8 cellular contexts compared by ENCODE assay signal in genomic region chr20:5528719-5529256, GRCh38.
DNase-seq lines count a peak whose midpoint lies in the region; ATAC-seq, FAIRE-seq and TF ChIP-seq lines count a peak whose summit lies in the region.

No MANE protein-coding gene starts in this region.

- DNase-seq in A673 (ENCODE audit: low spot score), result peak; percentile 90
- DNase-seq in NCI-H2196 treated with DMSO at 0.1 percent for 48 hours (lab: John Stamatoyannopoulos, UW; ENCODE audit: unreplicated experiment), result peak; percentile 89
- DNase-seq in mammary epithelial cell, result peak; percentile 74
- peak; percentile 65 for DNase-seq in keratinocyte (ENCODE audit: low read depth, low spot score)
- DNase-seq in stimulated activated CD4-positive, alpha-beta T cell treated with anti-CD3 and anti-CD28 coated beads, Interleukin-2, amount 100 ng/mL, for 24 hours, result peak; percentile 69 to 74

- ATAC-seq in GM18517 (IDR thresholded peaks at IDR 0.05; ENCODE audit: unreplicated experiment) (peak; percentile 80), HG03159 (IDR thresholded peaks at IDR 0.05; ENCODE audit: unreplicated experiment) (peak; percentile 69)

- no peaks in the 10 kb centered on the region for H3K9me1 ChIP-seq in keratinocyte (ENCODE audit: control insufficient read depth, extremely low read depth, insufficient read depth, low read length)

- BruUV-seq in A673 (replicated peaks; lab: Mats Ljungman, UMichigan) (no TSS peak), mammary epithelial cell (replicated peaks; lab: Mats Ljungman, UMichigan) (no TSS peak)

- H3K4me1 ChIP-seq in A673 (ENCODE audit: insufficient read depth, low read length, poor library complexity, severe bottlenecking) (no peaks in the 10 kb centered on the region), mammary epithelial cell (ENCODE audit: insufficient read depth, low read length) (no peaks in the 10 kb centered on the region), keratinocyte (ENCODE audit: control insufficient read depth, extremely low read depth, insufficient read depth, low read length) (peaks cover 7% of the 10 kb centered on the region)

- CTCF ChIA-PET in A673 (lab: Charles Lee), result interaction anchor here (0.5 to 2.1 kb wide), 13 partner anchors 197 to 1757 kb away, joined by 3 to 34 read pairs (median 3); partner anchors contain the start of gene MCM8
- CTCF ChIA-PET in mammary epithelial cell (lab: Charles Lee; ENCODE audit: low non-redundant PET), result interaction anchor here (0.7 kb wide), 1 partner anchor 29 kb away, joined by 3 read pairs; no protein-coding TSS in a partner anchor

- H2AFZ ChIP-seq in mammary epithelial cell (ENCODE audit: low read depth, low read length) (no peak overlapping the region), keratinocyte (ENCODE audit: control insufficient read depth, low read length) (no peak overlapping the region)

- H3K4me2 ChIP-seq in mammary epithelial cell (ENCODE audit: insufficient read depth, low read depth, low read length) (no peak overlapping the region), keratinocyte (ENCODE audit: control insufficient read depth, extremely low read depth, insufficient read depth, low read depth, low read length) (no peak overlapping the region)

- H3K9ac ChIP-seq in mammary epithelial cell (ENCODE audit: insufficient read depth, low read length) (no peak overlapping the region), keratinocyte (ENCODE audit: control insufficient read depth, extremely low read depth, insufficient read depth, low read length) (no peak overlapping the region)

- WGBS in mammary epithelial cell (ENCODE audit: low coverage, missing lambda C conversion rate), result 18% methylated on average over 7 of the region's 7 CpGs

- dilution Hi-C loops in mammary epithelial cell (cut with HindIII; ENCODE audit: low sequenced_read_pairs) (no loop called here), keratinocyte (cut with MboI; ENCODE audit: extremely low pct_ligation_motif_present, low sequenced_read_pairs) (no loop called here)

- H4K20me1 ChIP-seq in mammary epithelial cell (ENCODE audit: insufficient read depth, low read length), result no peaks in the 10 kb centered on the region
- no peaks in the 10 kb centered on the region for H4K20me1 ChIP-seq in keratinocyte (ENCODE audit: control insufficient read depth, extremely low read depth, insufficient read depth, low read length)

- H3K9me3 ChIP-seq in A673 (ENCODE audit: low read depth, low read length, poor library complexity, severe bottlenecking) (no peaks in the 10 kb centered on the region), mammary epithelial cell (replicated peaks; ENCODE audit: insufficient read depth, low read length) (no peaks in the 10 kb centered on the region), keratinocyte (ENCODE audit: control insufficient read depth, low read depth, low read length) (no peaks in the 10 kb centered on the region)

- H3K79me2 ChIP-seq in mammary epithelial cell (ENCODE audit: insufficient read depth, low read length) (no peaks in the 10 kb centered on the region), keratinocyte (ENCODE audit: control insufficient read depth, insufficient read depth, low read length) (no peaks in the 10 kb centered on the region)

- H3K36me3 ChIP-seq in A673 (ENCODE audit: insufficient read depth, low read length, poor library complexity, severe bottlenecking) (no peaks in the 10 kb centered on the region), mammary epithelial cell (ENCODE audit: insufficient read depth, low read length) (no peaks in the 10 kb centered on the region), keratinocyte (ENCODE audit: control insufficient read depth in 2 of 2, extremely low read depth in 1 of 2, insufficient read depth in 2 of 2, low read length in 2 of 2) (no peaks in the 10 kb centered on the region)

- POLR2A ChIA-PET in A673 (lab: Charles Lee; ENCODE audit: low non-redundant PET), result no interaction called here

- TF ChIP-seq CTCF in A673 (conservative IDR thresholded peaks at IDR 0.05; ENCODE audit: low read depth, low read length) (peak; percentile 78), VCaP (conservative IDR thresholded peaks at IDR 0.05) (peak; percentile 83), mammary epithelial cell (conservative IDR thresholded peaks at IDR 0.05 in 1 of 2, IDR thresholded peaks at IDR 0.05 in 1 of 2; ENCODE audit: extremely low read depth in 1 of 2, insufficient read depth in 1 of 2, low read depth in 1 of 2, low read length in 2 of 2) (peak; percentile 85 to 94), keratinocyte (optimal IDR thresholded peaks at IDR 0.05 in 1 of 3, IDR thresholded peaks at IDR 0.05 in 1 of 3, conservative IDR thresholded peaks at IDR 0.05 in 1 of 3; ENCODE audit: extremely low read depth in 1 of 3, insufficient read depth in 2 of 3, low read length in 3 of 3) (peak; percentile 67 to 92 (median 89))

- H3K4me3 ChIP-seq in A673 (ENCODE audit: low read depth, low read length, poor library complexity, severe bottlenecking), result no peak overlapping the region
- H3K4me3 ChIP-seq in mammary epithelial cell (replicated peaks in 1 of 3; ENCODE audit: insufficient read depth in 1 of 3, low read depth in 2 of 3, low read length in 3 of 3), result no peak overlapping the region
- H3K4me3 ChIP-seq in keratinocyte (ENCODE audit: control insufficient read depth in 2 of 3, extremely low read depth in 1 of 3, insufficient read depth in 2 of 3, low read depth in 1 of 3, low read length in 3 of 3), result no peak overlapping the region

- no peak overlapping the region for H3K27ac ChIP-seq in A673 (ENCODE audit: low read depth, low read length, poor library complexity, severe bottlenecking)
- peak overlapping the region; percentile 40; the same call in 1 of the 2 replicates for H3K27ac ChIP-seq in VCaP
- H3K27ac ChIP-seq in mammary epithelial cell (ENCODE audit: insufficient read depth, low read depth, low read length), result no peak overlapping the region
- H3K27ac ChIP-seq in keratinocyte (ENCODE audit: control insufficient read depth, insufficient read depth, low read length), result no peak overlapping the region

- H3K27me3 ChIP-seq in A673 (replicated peaks; ENCODE audit: insufficient read depth, low read depth, low read length, poor library complexity) (peaks cover 3% of the 10 kb centered on the region), mammary epithelial cell (ENCODE audit: insufficient read depth, low read length) (no peaks in the 10 kb centered on the region), keratinocyte (ENCODE audit: control insufficient read depth, extremely low read depth, insufficient read depth, low read length) (no peaks in the 10 kb centered on the region)

- in situ Hi-C loops in mammary epithelial cell (cut with MboI; ENCODE audit: low sequenced_read_pairs in 2 of 2), result loop anchor here (10.0 to 25.0 kb wide), 3 partner anchors 266 to 409 kb away; no protein-coding TSS in a partner anchor

- FAIRE-seq in keratinocyte (lab: Jason Lieb, UNC), result peak; percentile 92

- intact Hi-C loops in A673 (cut with micrococcal nuclease; ENCODE audit: unreplicated experiment), result loop anchor here (1.0 to 5.0 kb wide), 3 partner anchors 260 to 549 kb away; no protein-coding TSS in a partner anchor
- intact Hi-C loops in mammary epithelial cell (cut with micrococcal nuclease), result loop anchor here (1.0 kb wide), 4 partner anchors 260 to 549 kb away; no protein-coding TSS in a partner anchor
